Comparison of ENCODE assay signal across 8 cellular contexts in genomic region chr12:68331869-68332725, GRCh38. TPM values are rescaled to one million over a fixed set of nuclear protein-coding genes. Genes with fewer than 3 reads are reported as not detected.
DNase-seq lines count a peak whose midpoint lies in the region; ATAC-seq lines count a peak whose summit lies in the region.

Gene MDM1 (minus strand): TSS chr12:68332362. CDS start chr12:68332245, 117 bp downstream.

- H3K36me3 Mint-ChIP-seq in naive B cell, result peaks cover 5 to 10% of the 10 kb centered on the region in 2 donors
- peaks cover 16% of the 10 kb centered on the region for H3K36me3 Mint-ChIP-seq in stimulated activated memory B cell treated with anti-CD40 and anti-IgM and Interleukin-4, amounts not matched to agents 10 μg/mL and 1 μg/mL and 100 μg/mL, for 72 hours

- peak within 1 kb of the TSS; percentile 77 for H3K4me3 ChIP-seq in Karpas-422 (ENCODE audit: low read length)

- peaks cover 10% of the 10 kb centered on the region; the same call in 1 of the 2 replicates for H3K36me3 ChIP-seq in Karpas-422 (ENCODE audit: insufficient read depth, low read length)

- H2AFZ ChIP-seq in Karpas-422 (ENCODE audit: low read length), result peak within 1 kb of the TSS; percentile 63

- H3K27ac ChIP-seq in Karpas-422 (ENCODE audit: low read length), result peak within 1 kb of the TSS; percentile 49

- peak; percentile 98 for DNase-seq in DMS53 treated with DMSO at 0.1 percent for 48 hours (lab: John Stamatoyannopoulos, UW; ENCODE audit: unreplicated experiment)
- peak; percentile 100 for DNase-seq in Karpas-422
- peak; percentile 99 for DNase-seq in RKO (ENCODE audit: low spot score)
- peak; percentile 90 for DNase-seq in activated T-helper 1 cell treated with Interleukin-2 at 50 U/mL for 16 hours (ENCODE audit: low read depth)
- DNase-seq in fibroblast of gingiva (ENCODE audit: low read depth), result peak; percentile 97
- DNase-seq in naive B cell, result peak; percentile 97

- no peaks in the 10 kb centered on the region for H3K27me3 ChIP-seq in Karpas-422 (ENCODE audit: low read length)

- no peaks in the 10 kb centered on the region for H4K20me1 ChIP-seq in Karpas-422 (ENCODE audit: insufficient read depth, low read depth, low read length)

- H3K9ac ChIP-seq in Karpas-422 (ENCODE audit: low read length), result peak within 1 kb of the TSS; percentile 78

- H3K4me2 ChIP-seq in Karpas-422 (ENCODE audit: low read depth, low read length, poor library complexity, severe bottlenecking), result peak within 1 kb of the TSS; percentile 96

- H3K9me3 Mint-ChIP-seq in naive B cell, result no peaks in the 10 kb centered on the region
- no peaks in the 10 kb centered on the region for H3K9me3 Mint-ChIP-seq in stimulated activated memory B cell treated with anti-CD40 and anti-IgM and Interleukin-4, amounts not matched to agents 10 μg/mL and 1 μg/mL and 100 μg/mL, for 72 hours

- H3K9me3 ChIP-seq in Karpas-422 (ENCODE audit: low read length), result no peaks in the 10 kb centered on the region

- no peaks in the 10 kb centered on the region for H3K9me2 ChIP-seq in Karpas-422 (replicated peaks; ENCODE audit: insufficient read depth, low read length)

- peaks cover 42% of the 10 kb centered on the region for H3K79me2 ChIP-seq in Karpas-422 (ENCODE audit: low read length)

- peaks cover 20 to 36% (median 24%) of the 10 kb centered on the region in 3 donors for H3K4me1 Mint-ChIP-seq in naive B cell
- H3K4me1 Mint-ChIP-seq in stimulated activated memory B cell treated with anti-CD40 and anti-IgM and Interleukin-4, amounts not matched to agents 10 μg/mL and 1 μg/mL and 100 μg/mL, for 72 hours, result peaks cover 39% of the 10 kb centered on the region

- peaks cover 34% of the 10 kb centered on the region for H3K4me1 ChIP-seq in Karpas-422 (ENCODE audit: low read length)

- H3K4me3 Mint-ChIP-seq in naive B cell, result peak within 1 kb of the TSS; percentile 87 to 94 (median 92)
- H3K4me3 Mint-ChIP-seq in stimulated activated memory B cell treated with anti-CD40 and anti-IgM and Interleukin-4, amounts not matched to agents 10 μg/mL and 1 μg/mL and 100 μg/mL, for 72 hours, result peak within 1 kb of the TSS; percentile 92

- ATAC-seq in GM21825 (IDR thresholded peaks at IDR 0.05; ENCODE audit: unreplicated experiment) (peak; percentile 97), naive B cell (ENCODE audit: low read depth in 2 of 2) (peak; percentile 93)
- peak; percentile 99 for ATAC-seq in stimulated activated memory B cell treated with anti-CD40 and anti-IgM and Interleukin-4, amounts not matched to agents 10 μg/mL and 1 μg/mL and 100 μg/mL, for 72 hours

- H3K27me3 Mint-ChIP-seq in naive B cell, result peaks cover 0 to 8% (median 3%) of the 10 kb centered on the region in 3 donors
- H3K27me3 Mint-ChIP-seq in stimulated activated memory B cell treated with anti-CD40 and anti-IgM and Interleukin-4, amounts not matched to agents 10 μg/mL and 1 μg/mL and 100 μg/mL, for 72 hours, result no peaks in the 10 kb centered on the region

- peak within 1 kb of the TSS; percentile 72 to 92 (median 88) for H3K27ac Mint-ChIP-seq in naive B cell
- H3K27ac Mint-ChIP-seq in stimulated activated memory B cell treated with anti-CD40 and anti-IgM and Interleukin-4, amounts not matched to agents 10 μg/mL and 1 μg/mL and 100 μg/mL, for 72 hours, result peak within 1 kb of the TSS; percentile 83

RNA-seq across cellular contexts. Expression of gene MDM1, which starts in this region (rescaled TPM):
- 40.2 and 40.4 TPM in 2 replicates for total RNA-seq in Karpas-422 (2014; rRNA removed; shearing (Covaris generic); ENCODE audit: low replicate concordance)
- 10 to 100 TPM; 15.2 to 22.3 (median 21.5) TPM for polyA plus RNA-seq in naive B cell (ENCODE audit: low read depth in 6 of 6)

Comparison
In these comparisons a context has a peak if more than half of its experiments do, and no peak if none do; other contexts are left out.
1. Peak in every context shown above with its lines: DNase-seq, ATAC-seq, H3K4me3 ChIP-seq and H3K27ac ChIP-seq.